17 cellular contexts compared by ENCODE assay signal in the genomic region with DNA sequence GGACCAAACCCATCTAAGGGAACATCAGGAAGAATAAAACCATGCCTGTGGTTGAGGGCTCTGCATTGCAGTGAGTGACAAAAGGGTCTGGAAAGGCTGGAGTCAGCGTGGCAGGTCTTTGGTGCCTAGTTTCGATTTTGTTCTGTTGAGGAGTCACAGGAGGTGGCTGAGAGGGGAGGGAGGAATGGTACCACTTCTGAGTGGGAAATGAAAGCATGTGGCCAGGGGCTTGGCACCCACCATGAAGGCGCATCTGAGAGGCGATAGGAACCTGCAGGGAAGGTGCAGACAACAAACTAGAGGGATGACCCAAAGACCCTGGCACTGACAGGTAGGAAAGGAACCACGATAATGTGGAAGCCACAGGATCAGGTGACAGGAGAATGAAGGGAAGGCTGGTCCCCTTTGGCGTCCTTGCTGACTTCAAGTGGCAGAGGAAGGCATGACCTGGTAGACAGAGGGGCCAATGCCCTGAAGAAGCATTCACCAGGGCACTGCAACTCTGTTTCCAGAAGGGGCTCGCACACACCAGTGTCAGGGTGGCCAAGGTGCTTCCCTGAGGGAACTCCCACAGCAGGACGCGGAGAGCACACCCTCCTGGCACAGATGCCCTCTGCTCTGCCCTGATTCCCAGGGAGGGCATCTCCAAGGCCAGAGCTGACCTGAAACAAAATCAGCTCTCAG. TPM values are rescaled to one million over a fixed set of nuclear protein-coding genes. Genes with fewer than 3 reads are reported as not detected.
DNase-seq lines count a peak whose midpoint lies in the region; ATAC-seq and TF ChIP-seq lines count a peak whose summit lies in the region.
"Had no signal": no experiment of that assay in that cellular context is flagged by ENCODE, and none has a peak within 500 bp of the region (broad histone marks: within the 10 kb centered on the region; RNA-seq: fewer than 3 reads in every experiment).

No MANE protein-coding gene starts in this region.

- H3K4me1 ChIP-seq in heart left ventricle (peaks cover 39 to 100% (median 96%) of the 10 kb centered on the region in 12 donors), tibial nerve (peaks cover 0 to 90% (median 55%) of the 10 kb centered on the region in 4 donors)
- peaks cover 0 to 47% of the 10 kb centered on the region in 2 donors for H3K4me1 ChIP-seq in naive thymus-derived CD4-positive, alpha-beta T cell (ENCODE audit: control insufficient read depth in 2 of 2, insufficient read depth in 2 of 2, low read length in 2 of 2)

- no peaks in the 10 kb centered on the region for H3K9me3 ChIP-seq in heart left ventricle
- H3K9me3 ChIP-seq in naive thymus-derived CD4-positive, alpha-beta T cell (ENCODE audit: control insufficient read depth in 2 of 3, low read length in 3 of 3): no peaks in the 10 kb centered on the region
- no peaks in the 10 kb centered on the region for H3K9me3 ChIP-seq in tibial nerve
- H3K9me3 ChIP-seq: adrenal gland, spleen, suprapubic skin had no signal

- H3K27ac Mint-ChIP-seq in WTC11: 0 out of 2 replicates have a peak overlapping the region, but pooled peaks have one; percentile 2
- peak overlapping the region; percentile 18 to 94 (median 68) for H3K27ac Mint-ChIP-seq in naive thymus-derived CD4-positive, alpha-beta T cell

- no peaks in the 10 kb centered on the region for H3K27me3 Mint-ChIP-seq in WTC11 (ENCODE audit: low read depth)
- no peaks in the 10 kb centered on the region for H3K27me3 Mint-ChIP-seq in naive thymus-derived CD4-positive, alpha-beta T cell

- 70 to 78% (median 75%) methylated on average over 8 to 9 of the region's 9 CpGs for WGBS in heart left ventricle, 4 donors
- WGBS in tibial nerve, 2 donors: 89 to 93% methylated on average over 9 of the region's 9 CpGs

- DNase-seq in heart left ventricle (peak in 1 of 5 donors; percentile 25), left cardiac atrium (no peak), WTC11 (ENCODE audit: low spot score) (no peak), tibial nerve (ENCODE audit: low spot score in 2 of 2) (no peak), omental fat pad (ENCODE audit: low spot score) (no peak), G401 (ENCODE audit: low spot score) (no peak)
- DNase-seq in naive thymus-derived CD4-positive, alpha-beta T cell: no peak
- DNase-seq: cortex of kidney; DMS53; hypothalamus; NK-92 treated with Interleukin-12 subunit alpha and Interleukin-12 subunit beta, amount 100 ng/mL, for 24 hours; nucleus accumbens; spleen had no signal

- POLR2A ChIA-PET in WTC11 (lab: Charles Lee): no interaction called here
- POLR2A ChIA-PET in naive thymus-derived CD4-positive, alpha-beta T cell (lab: Charles Lee): interaction anchor here (1.0 to 2.3 kb wide), 3 partner anchors 9 to 41 kb away, joined by 3 to 7 read pairs (median 5); partner anchors contain the start of gene HIPK2

- CTCF ChIA-PET in WTC11 (lab: Charles Lee): no interaction called here
- CTCF ChIA-PET in naive thymus-derived CD4-positive, alpha-beta T cell (lab: Charles Lee): interaction anchor here (0.6 to 3.1 kb wide), 3 partner anchors 12 to 90 kb away, joined by 3 to 15 read pairs (median 7); no protein-coding TSS in a partner anchor

- H3K4me3 Mint-ChIP-seq in WTC11: no peak overlapping the region
- H3K4me3 Mint-ChIP-seq in naive thymus-derived CD4-positive, alpha-beta T cell: peak overlapping the region in 8 of 10 donors; percentile 4 to 76 (median 40)

- peaks cover 28% of the 10 kb centered on the region for H3K4me1 Mint-ChIP-seq in WTC11
- H3K4me1 Mint-ChIP-seq in naive thymus-derived CD4-positive, alpha-beta T cell: peaks cover 47 to 92% (median 89%) of the 10 kb centered on the region in 7 donors

- peaks cover 0 to 5% (median 0%) of the 10 kb centered on the region in 9 donors for H3K36me3 ChIP-seq in heart left ventricle
- no peaks in the 10 kb centered on the region for H3K36me3 ChIP-seq in naive thymus-derived CD4-positive, alpha-beta T cell (ENCODE audit: control insufficient read depth in 2 of 3, insufficient read depth in 3 of 3, low read length in 3 of 3)
- H3K36me3 ChIP-seq in tibial nerve: no peaks in the 10 kb centered on the region
- H3K36me3 ChIP-seq: adrenal gland, suprapubic skin had no signal

- H3K4me3 ChIP-seq in heart left ventricle (no peak overlapping the region), tibial nerve (no peak overlapping the region)
- no peak overlapping the region for H3K4me3 ChIP-seq in naive thymus-derived CD4-positive, alpha-beta T cell (ENCODE audit: low read length)
- H3K4me3 ChIP-seq: adrenal gland, lung, suprapubic skin had no signal

- peak overlapping the region; percentile 76 to 97 (median 91) for H3K27ac ChIP-seq in heart left ventricle
- no peak overlapping the region for H3K27ac ChIP-seq in naive thymus-derived CD4-positive, alpha-beta T cell (ENCODE audit: low read depth, low read length)
- H3K27ac ChIP-seq in tibial nerve: peak overlapping the region; percentile 23 to 86 (median 76)

- TF ChIP-seq EP300 in tibial nerve (IDR thresholded peaks at IDR 0.05): no peak

- ATAC-seq in heart left ventricle (no peak), left cardiac atrium (no peak), WTC11 (no peak), HG02571 (IDR thresholded peaks at IDR 0.05; ENCODE audit: unreplicated experiment) (no peak), omental fat pad (ENCODE audit: low FRiP score) (no peak)
- ATAC-seq in naive thymus-derived CD4-positive, alpha-beta T cell: no peak

- H3K27me3 ChIP-seq in heart left ventricle (no peaks in the 10 kb centered on the region), tibial nerve (no peaks in the 10 kb centered on the region)
- no peaks in the 10 kb centered on the region for H3K27me3 ChIP-seq in naive thymus-derived CD4-positive, alpha-beta T cell (ENCODE audit: control insufficient read depth in 2 of 2, insufficient read depth in 2 of 2, low read length in 2 of 2)
- H3K27me3 ChIP-seq: adrenal gland, spleen, suprapubic skin had no signal

- intact Hi-C loops in heart left ventricle (cut with DNase I): loop anchor here in 6 of 10 donors (2.0 to 5.0 kb wide), 5 partner anchors 34 to 89 kb away; partner anchors contain the start of gene HIPK2 (in 4 of the 6)
- intact Hi-C loops in left cardiac atrium (cut with DNase I): loop anchor here in 1 of 2 donors (5.0 kb wide), 1 partner anchor 36 kb away; no protein-coding TSS in a partner anchor
- intact Hi-C loops in naive thymus-derived CD4-positive, alpha-beta T cell (cut with micrococcal nuclease): loop anchor here in 1 of 2 donors (5.0 kb wide), 1 partner anchor 54 kb away; no protein-coding TSS in a partner anchor

- H3K9me3 Mint-ChIP-seq in WTC11: 0 out of 2 replicates have a peak, but pooled peaks cover 5% of the 10 kb centered on the region
- H3K9me3 Mint-ChIP-seq in naive thymus-derived CD4-positive, alpha-beta T cell: peaks cover 0 to 2% (median 0%) of the 10 kb centered on the region in 11 donors

- TF ChIP-seq CTCF in heart left ventricle (IDR thresholded peaks at IDR 0.05): no peak
- TF ChIP-seq CTCF in WTC11 (IDR thresholded peaks at IDR 0.05): no peak
- no peak for TF ChIP-seq CTCF in tibial nerve (IDR thresholded peaks at IDR 0.05)
- TF ChIP-seq CTCF in omental fat pad (IDR thresholded peaks at IDR 0.05): no peak

- in situ Hi-C loops in G401 (cut with HindIII; ENCODE audit: low sequenced_read_pairs): no loop called here

- TF ChIP-seq POLR2A in heart left ventricle (IDR thresholded peaks at IDR 0.05): no peak
- no peak for TF ChIP-seq POLR2A in tibial nerve (IDR thresholded peaks at IDR 0.05)

- no peaks in the 10 kb centered on the region for H3K36me3 Mint-ChIP-seq in WTC11
- H3K36me3 Mint-ChIP-seq in naive thymus-derived CD4-positive, alpha-beta T cell: peaks cover 0 to 27% (median 6%) of the 10 kb centered on the region in 5 donors

TF ChIP-seq in WTC11, 78 proteins besides CTCF, POLR2A, EP300 and RAD21 (continues in another document):
- TF ChIP-seq NFYB (CRISPR knock-in tag; conservative IDR thresholded peaks at IDR 0.05; ENCODE audit: low read depth) (no peak), HMGA2 (CRISPR knock-in tag; IDR thresholded peaks at IDR 0.05) (no peak), ZNF512 (CRISPR knock-in tag; IDR thresholded peaks at IDR 0.05; ENCODE audit: borderline replicate concordance) (no peak), ATF1 (CRISPR knock-in tag; IDR thresholded peaks at IDR 0.05) (no peak), NR3C1 (CRISPR knock-in tag; conservative IDR thresholded peaks at IDR 0.05; ENCODE audit: low read depth) (no peak), GTF2I (CRISPR knock-in tag; conservative IDR thresholded peaks at IDR 0.05) (no peak)

RNA-seq across cellular contexts. Expression of gene HIPK2, which starts 41.7 kb away (rescaled TPM):
- total RNA-seq in heart left ventricle: 100 to 1,000 TPM; 102 to 244 (median 143) TPM
- 100 to 1,000 TPM in 1 of 2 donors, 10 to 100 TPM in 1; 43.2 to 205 TPM for polyA plus RNA-seq in heart left ventricle
- 100 to 1,000 TPM; 123 to 139 TPM for total RNA-seq in left cardiac atrium
- total RNA-seq in WTC11 (2021): 20.8 to 25.3 TPM (median 21.3 TPM) in 3 replicates
- 10 to 100 TPM; 27.3 to 44.0 (median 37.3) TPM for total RNA-seq in naive thymus-derived CD4-positive, alpha-beta T cell
- 1 to 10 TPM; 4.6 to 8.5 TPM for polyA plus RNA-seq in naive thymus-derived CD4-positive, alpha-beta T cell
- 10 to 100 TPM; 24.9 to 41.1 (median 29.7) TPM for total RNA-seq in tibial nerve
- 10 to 100 TPM; 39.6 to 90.3 (median 70.0) TPM for total RNA-seq in omental fat pad
- under 0.01 and 0.17 TPM in 2 replicates for total RNA-seq in G401 (2014; rRNA removed; shearing (Covaris generic))

Comparison
In these comparisons a context has a peak if more than half of its experiments do, and no peak if none do; other contexts are left out.
1. RNA of gene HIPK2, which starts 41.7 kb away (total RNA-seq): 102 to 244 TPM in heart left ventricle, 123 to 139 TPM in left cardiac atrium, 39.6 to 90.3 TPM in omental fat pad, 27.3 to 44.0 TPM in naive thymus-derived CD4-positive, alpha-beta T cell, 24.9 to 41.1 TPM in tibial nerve and 20.8 to 25.3 TPM in WTC11; under 0.01 to 0.17 TPM in G401; every median in the first group is over 10 times any median in the second.